Comparison of ENCODE assay signal across 1 cellular context in the genomic region with DNA sequence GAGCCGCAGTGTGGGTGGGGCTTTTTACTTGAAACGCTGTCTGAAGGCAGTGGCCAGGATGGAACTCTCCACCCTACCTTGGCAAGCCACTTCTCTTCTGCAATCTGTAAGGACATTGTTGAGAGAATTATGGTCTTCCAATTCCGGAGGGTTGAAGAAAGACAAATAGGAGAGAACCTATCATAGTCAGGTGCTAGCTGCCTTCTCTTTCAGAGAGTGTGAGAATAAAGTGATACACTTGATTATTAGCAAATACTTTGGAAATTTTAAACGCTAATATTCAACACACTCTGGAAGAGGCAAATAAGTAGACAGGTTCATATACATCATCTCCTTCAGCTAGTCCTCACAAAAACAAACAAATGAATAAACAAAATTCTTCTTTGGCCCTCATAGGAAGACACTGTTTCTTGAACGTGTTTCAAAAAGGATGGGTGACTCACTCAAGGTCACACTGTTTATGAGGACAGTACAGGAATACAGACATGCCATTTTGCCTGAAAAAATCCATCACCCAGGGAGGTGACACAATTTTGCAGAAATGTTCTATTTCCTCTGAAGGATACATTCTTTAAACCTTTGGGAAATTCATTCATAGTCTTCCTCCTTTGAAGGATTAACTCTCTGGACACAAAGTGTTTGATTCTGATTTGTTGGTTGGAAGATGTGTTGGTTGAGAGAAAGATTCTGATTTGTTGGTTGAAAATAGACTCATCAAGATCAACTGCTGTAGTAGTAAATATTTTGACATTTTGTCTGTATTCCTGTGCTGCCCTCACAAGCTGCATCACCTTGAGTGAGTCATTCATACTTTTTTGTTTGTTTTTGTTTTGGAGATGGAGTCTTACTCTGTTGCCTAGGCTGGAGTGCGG.
TF ChIP-seq lines count a peak whose summit lies in the region.

No MANE protein-coding gene starts in this region.

TF ChIP-seq in liver, 16 proteins besides CTCF, POLR2A, EP300 and RAD21:
- TF ChIP-seq JUND (IDR thresholded peaks at IDR 0.05) (no peak), SP1 (IDR thresholded peaks at IDR 0.05) (no peak), REST (IDR thresholded peaks at IDR 0.05) (no peak), ZBTB33 (IDR thresholded peaks at IDR 0.05) (no peak), TAF1 (conservative IDR thresholded peaks at IDR 0.05) (no peak), FOXA2 (IDR thresholded peaks at IDR 0.05) (no peak), FOXA1 (IDR thresholded peaks at IDR 0.05) (no peak), GABPA (IDR thresholded peaks at IDR 0.05 in 1 of 2, conservative IDR thresholded peaks at IDR 0.05 in 1 of 2) (no peak)
TF ChIP-seq in liver: peak in this region for 0.
